Comparison of ENCODE assay signal across 11 cellular contexts in genomic region chr9:21708846-21709245, GRCh38.
"Had no signal": no experiment of that assay in that cellular context is flagged by ENCODE, and none has a peak within 500 bp of the region (broad histone marks: within the 10 kb centered on the region; RNA-seq: fewer than 3 reads in every experiment).

No MANE protein-coding gene starts in this region.

- H3K9me3 Mint-ChIP-seq: natural killer cell treated with Interleukin-12 subunit alpha and Interleukin-12 subunit beta and Interleukin-15 and Interleukin-18, amount 100 ng/mL, for 72 hours; T-helper 1 cell treated with Interleukin-12 subunit alpha and Interleukin-12 subunit beta and Interleukin-4 antibody, amounts not matched to agents 30 μg/mL and 1 μg/mL, for 36 hours had no signal

- H3K9me3 ChIP-seq: left lung, mucosa of descending colon, right atrium auricular region, tibial nerve, uterus had no signal

- H3K36me3 Mint-ChIP-seq: natural killer cell treated with Interleukin-12 subunit alpha and Interleukin-12 subunit beta and Interleukin-15 and Interleukin-18, amount 100 ng/mL, for 72 hours had no signal

- H3K4me3 ChIP-seq: cardiac muscle cell, dorsolateral prefrontal cortex, left lung, mucosa of descending colon, right atrium auricular region, tibial nerve, uterus had no signal

- H3K27me3 ChIP-seq: right atrium auricular region, tibial nerve, uterus had no signal

- H3K36me3 ChIP-seq: cardiac muscle cell, left lung, right atrium auricular region, tibial nerve, uterus had no signal

- DNase-seq: kidney, uterus had no signal

- H3K27ac Mint-ChIP-seq: activated CD8-positive, alpha-beta T cell treated with anti-CD3 and anti-CD28 coated beads, Interleukin-2, amount 10 ng/mL, durations not matched to agents 7 days and 5 days; natural killer cell treated with Interleukin-12 subunit alpha and Interleukin-12 subunit beta and Interleukin-15 and Interleukin-18, amount 100 ng/mL, for 72 hours; T-helper 1 cell treated with Interleukin-12 subunit alpha and Interleukin-12 subunit beta and Interleukin-4 antibody, amounts not matched to agents 30 μg/mL and 1 μg/mL, for 36 hours had no signal

- H3K4me3 Mint-ChIP-seq: activated CD8-positive, alpha-beta T cell treated with anti-CD3 and anti-CD28 coated beads, Interleukin-2, amount 10 ng/mL, durations not matched to agents 7 days and 5 days; natural killer cell treated with Interleukin-12 subunit alpha and Interleukin-12 subunit beta and Interleukin-15 and Interleukin-18, amount 100 ng/mL, for 72 hours; T-helper 1 cell treated with Interleukin-12 subunit alpha and Interleukin-12 subunit beta and Interleukin-4 antibody, amounts not matched to agents 30 μg/mL and 1 μg/mL, for 36 hours had no signal

- H3K4me1 ChIP-seq: left lung, right atrium auricular region, tibial nerve, uterus had no signal

- H3K27ac ChIP-seq: cardiac muscle cell, dorsolateral prefrontal cortex, left lung, right atrium auricular region, tibial nerve, uterus had no signal
